30 cellular contexts compared by ENCODE assay signal in the genomic region with DNA sequence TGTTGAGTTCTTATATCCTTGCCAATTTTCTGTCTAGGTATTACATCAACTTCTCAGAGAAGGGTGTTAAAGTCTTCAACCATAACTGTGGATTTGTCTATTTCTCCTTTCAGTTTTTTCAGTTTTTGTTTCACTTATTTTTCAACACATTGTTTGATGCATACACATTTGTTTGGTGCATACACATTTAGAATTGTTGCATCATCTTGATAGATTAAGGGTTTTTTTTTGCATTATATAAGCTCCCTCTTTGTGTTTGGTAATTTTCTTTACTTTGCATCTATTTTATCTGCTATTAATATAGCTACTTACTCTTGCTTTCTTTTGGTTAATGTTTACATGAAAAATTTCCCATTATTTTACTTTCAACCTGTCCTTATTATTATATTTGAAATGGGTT.
"Had no signal": no experiment of that assay in that cellular context is flagged by ENCODE, and none has a peak within 500 bp of the region (broad histone marks: within the 10 kb centered on the region; RNA-seq: fewer than 3 reads in every experiment).

No MANE protein-coding gene starts in this region.

- H3K36me3 ChIP-seq: adrenal gland, esophagus muscularis mucosa, gastroesophageal sphincter, heart right ventricle had no signal

- H3K27ac ChIP-seq: adrenal gland, body of pancreas, esophagus muscularis mucosa, gastroesophageal sphincter, heart right ventricle had no signal

- ATAC-seq: activated CD4-positive, alpha-beta T cell treated with anti-CD3 and anti-CD28 coated beads for 36 hours; activated CD8-positive, alpha-beta memory T cell treated with anti-CD3 and anti-CD28 coated beads, Interleukin-2, amount 10 ng/mL, durations not matched to agents 7 days and 5 days; activated CD8-positive, alpha-beta T cell treated with anti-CD3 and anti-CD28 coated beads, Interleukin-2, amount 10 ng/mL, durations not matched to agents 7 days and 5 days; activated naive CD8-positive, alpha-beta T cell treated with anti-CD3 and anti-CD28 coated beads, Interleukin-2, amount 50 U/mL, for 24 hours; body of pancreas; effector memory CD8-positive, alpha-beta T cell; gastroesophageal sphincter; heart right ventricle had no signal

- FAIRE-seq: colon had no signal

- H3K9me3 ChIP-seq: adrenal gland, body of pancreas, gastroesophageal sphincter had no signal

- H3K4me1 ChIP-seq: adrenal gland, body of pancreas, esophagus muscularis mucosa, gastroesophageal sphincter had no signal

- DNase-seq: activated CD4-positive, alpha-beta memory T cell treated with anti-CD3 and anti-CD28 coated beads for 36 hours; activated CD4-positive, alpha-beta T cell treated with anti-CD3 and anti-CD28 coated beads for 36 hours; activated CD4-positive, alpha-beta T cell treated with anti-CD3 and anti-CD28 coated beads, Interleukin-2, amount 10 ng/mL, durations not matched to agents 24 days and 14 days; activated CD4-positive, CD25-positive, alpha-beta regulatory T cell; activated CD4-positive, CD25-positive, alpha-beta regulatory T cell treated with anti-CD3 and anti-CD28 coated beads, Interleukin-2, amount 50 U/mL, for 72 hours; activated CD8-positive, alpha-beta memory T cell treated with anti-CD3 and anti-CD28 coated beads, Interleukin-2, amount 10 ng/mL, durations not matched to agents 7 days and 5 days; activated CD8-positive, alpha-beta memory T cell treated with anti-CD3 and anti-CD28 coated beads, Interleukin-2, amount 50 U/mL, for 4 hours; activated CD8-positive, alpha-beta T cell treated with anti-CD3 and anti-CD28 coated beads, Interleukin-2, amount 10 ng/mL, durations not matched to agents 7 days and 5 days; activated effector memory CD4-positive, alpha-beta T cell treated with anti-CD3 and anti-CD28 coated beads, Interleukin-2, amount 50 U/mL, for 16 hours; activated naive CD4-positive, alpha-beta T cell treated with anti-CD3 and anti-CD28 coated beads for 36 hours; activated naive CD8-positive, alpha-beta T cell treated with anti-CD3 and anti-CD28 coated beads for 36 hours; activated naive CD8-positive, alpha-beta T cell treated with anti-CD3 and anti-CD28 coated beads, Interleukin-2, amount 50 U/mL, for 24 hours; activated T-cell treated with anti-CD3 and anti-CD28 coated beads, Interleukin-2, amount 50 U/mL, for 1 hour; activated T-cell treated with anti-CD3 and anti-CD28 coated beads, Interleukin-2, amount 50 U/mL, for 48 hours; adrenal gland; amygdala; aorta; body of pancreas; caudate nucleus; cortex of kidney; dermis blood vessel endothelial cell; effector CD4-positive, alpha-beta T cell; effector memory CD8-positive, alpha-beta T cell; erythroblast; foreskin melanocyte; heart right ventricle; T-helper 2 cell had no signal

- H3K27me3 ChIP-seq: adrenal gland, body of pancreas, esophagus muscularis mucosa, gastroesophageal sphincter, heart right ventricle had no signal

- H3K4me3 ChIP-seq: adrenal gland, body of pancreas, esophagus muscularis mucosa, gastroesophageal sphincter, heart right ventricle had no signal
